ENCODE assay signal across 19 cellular contexts in genomic region chr5:7039058-7039457, GRCh38.
DNase-seq lines count a peak whose midpoint lies in the region; ATAC-seq and TF ChIP-seq lines count a peak whose summit lies in the region.
"Had no signal": no experiment of that assay in that cellular context is flagged by ENCODE, and none has a peak within 500 bp of the region (broad histone marks: within the 10 kb centered on the region; RNA-seq: fewer than 3 reads in every experiment).

No MANE protein-coding gene starts in this region.

- no TSS peak for BruUV-seq in PC-3 (replicated peaks; lab: Mats Ljungman, UMichigan)

- no peak overlapping the region for H3K9ac ChIP-seq in PC-3 (ENCODE audit: low read length)
- H3K9ac ChIP-seq: BLaER1 had no signal

- H2AFZ ChIP-seq in PC-3 (ENCODE audit: low read length) = no peak overlapping the region
- H2AFZ ChIP-seq: GM23338 had no signal

- DNase-seq in COLO668 (lab: John Stamatoyannopoulos, UW; ENCODE audit: unreplicated experiment) (peak; percentile 23), Daoy (ENCODE audit: low read depth) (peak; percentile 60), PC-3 (peak; percentile 35), sigmoid colon (no peak)
- DNase-seq: CD4-positive, CD25-positive, alpha-beta regulatory T cell; CD8-positive, alpha-beta T cell; DMS 273 treated with DMSO at 0.1 percent for 48 hours; DND-41; EL; GDM1; H9 had no signal

- no peaks in the 10 kb centered on the region for H3F3A ChIP-seq in PC-3 (ENCODE audit: low read length, unreplicated experiment)

- ATAC-seq in PC-3 (no peak), HG03280 (IDR thresholded peaks at IDR 0.05; ENCODE audit: unreplicated experiment) (no peak), GM18907 (IDR thresholded peaks at IDR 0.05; ENCODE audit: unreplicated experiment) (no peak)
- ATAC-seq: CD8-positive, alpha-beta T cell; GM12878; GM23338; HCT116 had no signal

- H3K4me3 ChIP-seq in PC-3 (ENCODE audit: low read length) = no peak overlapping the region
- no peak overlapping the region for H3K4me3 ChIP-seq in sigmoid colon
- H3K4me3 ChIP-seq: BLaER1, GM12878, GM23338 had no signal

- intact Hi-C loops in PC-3 (cut with micrococcal nuclease) (no loop called here), sigmoid colon (cut with DNase I) (no loop called here)

- no peaks in the 10 kb centered on the region for H3K9me2 ChIP-seq in PC-3 (replicated peaks; ENCODE audit: low read length)

- H3K27ac ChIP-seq in PC-3 (ENCODE audit: low read length) (no peak overlapping the region), sigmoid colon (no peak overlapping the region)
- H3K27ac ChIP-seq: 22Rv1, BLaER1, C4-2B had no signal

- H3K27me3 ChIP-seq in PC-3 (ENCODE audit: low read length) = peaks cover 37% of the 10 kb centered on the region
- no peaks in the 10 kb centered on the region for H3K27me3 ChIP-seq in sigmoid colon
- H3K27me3 ChIP-seq: BLaER1 had no signal

- no peaks in the 10 kb centered on the region for H4K20me1 ChIP-seq in PC-3 (ENCODE audit: low read length)
- H4K20me1 ChIP-seq: BLaER1 had no signal

- no peaks in the 10 kb centered on the region for H3K79me2 ChIP-seq in PC-3 (ENCODE audit: low read length)

- H3K4me2 ChIP-seq in PC-3 (ENCODE audit: low read length) = no peak overlapping the region
- H3K4me2 ChIP-seq: BLaER1, GM23338 had no signal

- H3K9me3 ChIP-seq in PC-3 (ENCODE audit: low read length) = no peaks in the 10 kb centered on the region
- no peaks in the 10 kb centered on the region for H3K9me3 ChIP-seq in sigmoid colon

- POLR2A ChIA-PET in PC-3 (lab: Charles Lee; ENCODE audit: unreplicated experiment) = no interaction called here

- no peak for TF ChIP-seq EP300 in sigmoid colon (IDR thresholded peaks at IDR 0.05)

- CTCF ChIA-PET in PC-3 (lab: Charles Lee) = no interaction called here

- TF ChIP-seq POLR2A in sigmoid colon (IDR thresholded peaks at IDR 0.05) = no peak

- H3K4me1 ChIP-seq in PC-3 (ENCODE audit: insufficient read depth, low read length) (no peaks in the 10 kb centered on the region), sigmoid colon (no peaks in the 10 kb centered on the region)
- H3K4me1 ChIP-seq: BLaER1 had no signal

- WGBS in sigmoid colon, 2 donors = 81 to 85% methylated on average over 3 of the region's 3 CpGs

- H3K36me3 ChIP-seq in PC-3 (ENCODE audit: low read depth, low read length) (no peaks in the 10 kb centered on the region), sigmoid colon (no peaks in the 10 kb centered on the region)
- H3K36me3 ChIP-seq: BLaER1 had no signal

- no peak for TF ChIP-seq CTCF in PC-3 (conservative IDR thresholded peaks at IDR 0.05; ENCODE audit: low read depth, low read length)
- TF ChIP-seq CTCF in sigmoid colon (IDR thresholded peaks at IDR 0.05) = no peak
